ENCODE assay signal across 8 cellular contexts in genomic region chr5:52800394-52801213, GRCh38. TPM values are rescaled to one million over a fixed set of nuclear protein-coding genes. Genes with fewer than 3 reads are reported as not detected.
DNase-seq lines count a peak whose midpoint lies in the region; ATAC-seq lines count a peak whose summit lies in the region.

No MANE protein-coding gene starts in this region.

- peak overlapping the region; percentile 59 for H3K4me3 ChIP-seq in mucosa of stomach (ENCODE audit: low read length)

- no peaks in the 10 kb centered on the region for H3K36me3 ChIP-seq in mucosa of stomach (ENCODE audit: control insufficient read depth, insufficient read depth, low read length)

- H3K27ac Mint-ChIP-seq in activated T-cell treated with anti-CD3 and anti-CD28 coated beads, Interleukin-2, amount 50 U/mL, for 72 hours = peak overlapping the region; percentile 96

- ATAC-seq in GM18861 (IDR thresholded peaks at IDR 0.05; ENCODE audit: unreplicated experiment) = peak; percentile 29
- ATAC-seq in HG03060 (IDR thresholded peaks at IDR 0.05; ENCODE audit: low read depth, unreplicated experiment) = peak; percentile 26
- peak; percentile 78 to 85 for ATAC-seq in activated T-cell treated with anti-CD3 and anti-CD28 coated beads, Interleukin-2, amount 50 U/mL, for 72 hours (replicated peaks in 1 of 2)
- ATAC-seq in esophagus mucosa = peak; percentile 87
- peak; percentile 75 for ATAC-seq in stimulated activated naive CD8-positive, alpha-beta T cell treated with anti-CD3 and anti-CD28 coated beads, Interleukin-15, Interleukin-2, amounts not matched to agents 100 U/mL and 50 U/mL, for 24 hours

- H3K9me3 ChIP-seq in mucosa of stomach (ENCODE audit: control insufficient read depth, low read length) = no peaks in the 10 kb centered on the region

- H3K9me3 Mint-ChIP-seq in activated T-cell treated with anti-CD3 and anti-CD28 coated beads, Interleukin-2, amount 50 U/mL, for 72 hours = no peaks in the 10 kb centered on the region

- peaks cover 8% of the 10 kb centered on the region for H3K4me1 ChIP-seq in mucosa of stomach (ENCODE audit: control insufficient read depth, insufficient read depth, low read length)

- peaks cover 59% of the 10 kb centered on the region for H3K4me1 Mint-ChIP-seq in activated T-cell treated with anti-CD3 and anti-CD28 coated beads, Interleukin-2, amount 50 U/mL, for 72 hours (ENCODE audit: low read depth)

- no peaks in the 10 kb centered on the region for H3K27me3 Mint-ChIP-seq in activated T-cell treated with anti-CD3 and anti-CD28 coated beads, Interleukin-2, amount 50 U/mL, for 72 hours (ENCODE audit: low read depth)

- peak; percentile 37 for DNase-seq in AG08396 (ENCODE audit: low spot score)
- peak; percentile 27 for DNase-seq in NOMO-1 treated with dmso at 0.1 percent for 144 hours (lab: John Stamatoyannopoulos, UW; ENCODE audit: unreplicated experiment)
- DNase-seq in activated T-cell treated with anti-CD3 and anti-CD28 coated beads, Interleukin-2, amount 50 U/mL, for 72 hours = peak; percentile 73 to 76
- DNase-seq in stimulated activated naive CD8-positive, alpha-beta T cell treated with anti-CD3 and anti-CD28 coated beads, Interleukin-15, Interleukin-2, amounts not matched to agents 100 U/mL and 50 U/mL, for 24 hours = peak; percentile 67

- no peaks in the 10 kb centered on the region for H3K27me3 ChIP-seq in mucosa of stomach (ENCODE audit: control insufficient read depth, insufficient read depth, low read length)

- peaks cover 12 to 30% of the 10 kb centered on the region in 2 donors for H3K36me3 Mint-ChIP-seq in activated T-cell treated with anti-CD3 and anti-CD28 coated beads, Interleukin-2, amount 50 U/mL, for 72 hours (ENCODE audit: insufficient read depth in 2 of 2)

- H3K4me3 Mint-ChIP-seq in activated T-cell treated with anti-CD3 and anti-CD28 coated beads, Interleukin-2, amount 50 U/mL, for 72 hours = peak overlapping the region; percentile 98

- peak overlapping the region; percentile 82 for H3K9ac ChIP-seq in mucosa of stomach (ENCODE audit: low read length)

RNA-seq across cellular contexts. Expression of gene ITGA1, which starts 12.9 kb away (rescaled TPM):
- 1 to 10 TPM; 4.7 to 5.6 TPM for total RNA-seq in activated T-cell treated with anti-CD3 and anti-CD28 coated beads, Interleukin-2, amount 50 U/mL, for 72 hours
- 5.1 TPM for total RNA-seq in esophagus mucosa

RNA-seq across cellular contexts. Expression of gene PELO, which starts 12.9 kb away (rescaled TPM):
- total RNA-seq in activated T-cell treated with anti-CD3 and anti-CD28 coated beads, Interleukin-2, amount 50 U/mL, for 72 hours = 10 to 100 TPM; 16.6 to 17.5 TPM
- total RNA-seq in esophagus mucosa = 7.6 TPM

Comparison
In these comparisons a context has a peak if more than half of its experiments do, and no peak if none do; other contexts are left out.
1. Peak in every context shown above with its lines: DNase-seq, ATAC-seq and H3K4me3 ChIP-seq.
2. ATAC-seq: peak in every context shown above with its lines; median percentile 87 in esophagus mucosa; 82 in activated T-cell treated with anti-CD3 and anti-CD28 coated beads, Interleukin-2, amount 50 U/mL, for 72 hours; 75 in stimulated activated naive CD8-positive, alpha-beta T cell treated with anti-CD3 and anti-CD28 coated beads, Interleukin-15, Interleukin-2, amounts not matched to agents 100 U/mL and 50 U/mL, for 24 hours; 29 in GM18861; 26 in HG03060.